In the genomic region with DNA sequence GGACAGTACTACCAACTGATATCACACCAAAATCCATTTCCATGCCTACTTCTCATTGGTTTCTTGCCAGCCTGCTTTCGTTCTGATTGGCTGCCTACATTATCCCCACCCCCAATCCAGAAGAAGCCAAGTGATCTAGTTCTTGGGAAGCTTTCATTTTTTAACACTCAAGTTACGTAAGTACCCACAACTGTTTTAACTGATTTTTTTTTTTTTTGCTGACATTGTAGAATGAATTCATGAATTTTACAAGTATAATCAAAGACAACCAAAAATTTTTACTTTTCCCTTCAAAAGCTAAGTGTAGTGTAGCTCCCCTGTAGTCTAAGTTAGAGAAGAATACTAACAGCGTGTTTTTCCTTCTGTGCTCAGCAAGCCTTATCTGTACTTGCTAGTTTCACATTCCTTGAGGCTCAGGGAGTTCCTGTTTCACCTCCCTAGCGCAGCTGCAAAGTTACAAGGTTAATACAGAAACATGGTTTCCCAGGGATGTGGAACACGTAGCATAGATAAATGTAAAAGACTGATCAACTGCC, we compare ENCODE assay signal across 11 cellular contexts. TPM values are rescaled to one million over a fixed set of nuclear protein-coding genes. Genes with fewer than 3 reads are reported as not detected.
DNase-seq lines count a peak whose midpoint lies in the region; ATAC-seq and TF ChIP-seq lines count a peak whose summit lies in the region.
"Had no signal": no experiment of that assay in that cellular context is flagged by ENCODE, and none has a peak within 500 bp of the region (broad histone marks: within the 10 kb centered on the region; RNA-seq: fewer than 3 reads in every experiment).

A gene with protein sequence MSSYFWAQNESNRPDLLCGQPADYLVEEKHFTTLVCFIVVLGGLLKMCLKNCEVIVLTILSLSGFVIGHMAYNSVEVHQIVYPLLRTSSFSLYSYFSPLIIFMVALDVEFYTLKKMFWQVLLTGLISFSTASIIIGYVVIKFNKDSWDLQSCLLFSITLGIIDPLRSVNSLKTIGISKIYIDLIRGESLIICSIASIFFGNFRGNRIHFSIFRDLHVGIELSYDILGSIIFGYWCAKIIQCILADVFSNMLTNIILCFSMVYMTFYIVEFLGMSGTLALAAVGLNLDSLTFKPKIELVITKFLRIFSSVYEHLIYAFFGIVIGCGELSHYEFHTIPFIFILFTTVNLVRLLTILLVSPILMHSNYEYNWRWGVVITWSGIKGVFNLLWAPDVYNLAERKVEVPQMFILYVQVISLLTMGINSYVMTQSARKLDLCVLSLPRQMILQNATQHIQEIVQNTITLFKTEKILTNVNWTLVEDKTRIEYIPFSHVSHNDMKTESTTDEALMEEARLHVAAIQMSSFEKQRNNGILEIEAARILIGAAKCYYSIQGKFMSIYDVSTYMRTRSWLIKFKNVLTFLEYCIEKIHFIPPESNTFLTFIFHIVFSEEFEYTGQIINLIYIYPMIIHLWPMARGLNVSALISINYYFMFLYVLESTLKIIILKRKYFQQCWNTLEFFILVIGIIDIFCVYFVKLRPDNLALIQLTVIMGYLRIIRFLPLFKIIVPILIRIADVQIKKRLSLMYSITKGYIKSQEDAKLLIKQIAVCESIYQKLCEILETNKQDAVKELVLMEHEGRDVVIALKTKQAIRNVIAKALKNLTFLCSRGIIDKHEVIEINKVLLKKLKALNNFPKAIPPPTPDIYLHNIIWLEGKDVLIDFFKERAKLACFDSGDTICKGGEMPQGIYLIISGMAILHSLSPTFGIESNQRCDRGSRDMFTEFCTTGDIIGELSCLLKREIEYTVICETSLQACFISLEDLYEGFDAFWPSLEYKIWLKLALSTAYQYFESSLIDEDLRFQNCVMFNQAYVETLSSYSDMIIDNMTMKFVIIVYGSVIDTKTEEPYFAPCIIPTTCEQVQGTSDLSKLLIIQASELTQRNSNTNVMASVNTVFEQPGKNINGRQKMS (minus strand): TSS at position 17 of the 536 bp plus-strand sequence. CDS start 1,296 bp downstream, outside the sequence.

- intact Hi-C loops in Right ventricle myocardium inferior (cut with DNase I): loop anchor here (2.0 kb wide), 1 partner anchor 172 kb away; no protein-coding TSS in a partner anchor
- intact Hi-C loops in cardiac septum (cut with DNase I): no loop called here

- no peaks in the 10 kb centered on the region for H3K36me3 Mint-ChIP-seq in memory B cell
- peaks cover 3% of the 10 kb centered on the region for H3K36me3 Mint-ChIP-seq in activated CD4-positive, alpha-beta memory T cell treated with anti-CD3 and anti-CD28 coated beads, Interleukin-2, amount 10 ng/mL, durations not matched to agents 7 days and 5 days (ENCODE audit: low read depth)

- ATAC-seq in Right ventricle myocardium inferior: peak; percentile 60
- no peak for ATAC-seq in memory B cell (ENCODE audit: low read depth)
- no peak for ATAC-seq in GM21528 (IDR thresholded peaks at IDR 0.05; ENCODE audit: low FRiP score, unreplicated experiment)
- ATAC-seq: left colon had no signal

- H3K27ac Mint-ChIP-seq in memory B cell: peak within 1 kb of the TSS; percentile 13
- H3K27ac Mint-ChIP-seq in activated CD4-positive, alpha-beta memory T cell treated with anti-CD3 and anti-CD28 coated beads, Interleukin-2, amount 10 ng/mL, durations not matched to agents 7 days and 5 days: no peak within 1 kb of the TSS

- POLR2A ChIA-PET in activated CD4-positive, alpha-beta memory T cell treated with anti-CD3 and anti-CD28 coated beads, Interleukin-2, amount 10 ng/mL, durations not matched to agents 7 days and 5 days (lab: Charles Lee): no interaction called here

- no peak for TF ChIP-seq POLR2A in erythroblast (IDR thresholded peaks at IDR 0.05; ENCODE audit: low read length)

- H3K4me3 Mint-ChIP-seq in memory B cell: no peak within 1 kb of the TSS
- H3K4me3 Mint-ChIP-seq in activated CD4-positive, alpha-beta memory T cell treated with anti-CD3 and anti-CD28 coated beads, Interleukin-2, amount 10 ng/mL, durations not matched to agents 7 days and 5 days: no peak within 1 kb of the TSS

- CTCF ChIA-PET in activated CD4-positive, alpha-beta memory T cell treated with anti-CD3 and anti-CD28 coated beads, Interleukin-2, amount 10 ng/mL, durations not matched to agents 7 days and 5 days (lab: Charles Lee): no interaction called here

- H3K9me3 Mint-ChIP-seq in memory B cell: no peaks in the 10 kb centered on the region
- H3K9me3 Mint-ChIP-seq in activated CD4-positive, alpha-beta memory T cell treated with anti-CD3 and anti-CD28 coated beads, Interleukin-2, amount 10 ng/mL, durations not matched to agents 7 days and 5 days: peaks cover 2% of the 10 kb centered on the region

- DNase-seq in Right ventricle myocardium inferior (ENCODE audit: missing footprints): no peak
- DNase-seq in cardiac septum (ENCODE audit: low spot score): no peak
- peak; percentile 6 to 9 for DNase-seq in erythroblast (lab: John Stamatoyannopoulos, UW)
- DNase-seq in memory B cell (ENCODE audit: low spot score in 2 of 2): no peak
- DNase-seq in activated CD4-positive, alpha-beta memory T cell treated with anti-CD3 and anti-CD28 coated beads, Interleukin-2, amount 10 ng/mL, durations not matched to agents 7 days and 5 days: no peak
- no peak for DNase-seq in stimulated activated CD4-positive, alpha-beta T cell treated with anti-CD3 and anti-CD28 coated beads, Interleukin-12 subunit alpha, Interleukin-12 subunit beta, amount 100 ng/mL, for 4 hours
- no peak for DNase-seq in stimulated activated naive CD4-positive, alpha-beta T cell (lab: John Stamatoyannopoulos, UW)
- DNase-seq: activated CD4-positive, alpha-beta T cell treated with anti-CD3 and anti-CD28 coated beads, Interleukin-2, amount 50 U/mL, for 48 hours; left colon had no signal

- H3K27me3 Mint-ChIP-seq in memory B cell: peaks cover 8% of the 10 kb centered on the region
- H3K27me3 Mint-ChIP-seq in activated CD4-positive, alpha-beta memory T cell treated with anti-CD3 and anti-CD28 coated beads, Interleukin-2, amount 10 ng/mL, durations not matched to agents 7 days and 5 days: no peaks in the 10 kb centered on the region

- peaks cover 5% of the 10 kb centered on the region for H3K4me1 Mint-ChIP-seq in memory B cell
- H3K4me1 Mint-ChIP-seq in activated CD4-positive, alpha-beta memory T cell treated with anti-CD3 and anti-CD28 coated beads, Interleukin-2, amount 10 ng/mL, durations not matched to agents 7 days and 5 days: peaks cover 2% of the 10 kb centered on the region

RNA-seq across cellular contexts. Expression of the gene that starts here (rescaled TPM):
- 0.16 TPM for total RNA-seq in Right ventricle myocardium inferior
- total RNA-seq in cardiac septum: 0.13 TPM
- total RNA-seq in activated CD4-positive, alpha-beta memory T cell treated with anti-CD3 and anti-CD28 coated beads, Interleukin-2, amount 10 ng/mL, durations not matched to agents 7 days and 5 days: not detected
- total RNA-seq: A172 had no signal

Comparison
In these comparisons a context has a peak if more than half of its experiments do, and no peak if none do; other contexts are left out.
1. Peak in ATAC-seq in Right ventricle myocardium inferior; RNA of the gene not detected or under 1 TPM.
2. DNase-seq: peak in erythroblast (2 of 2); none in Right ventricle myocardium inferior (single experiment), cardiac septum (single experiment), memory B cell (0 of 2), activated CD4-positive, alpha-beta memory T cell treated with anti-CD3 and anti-CD28 coated beads, Interleukin-2, amount 10 ng/mL, durations not matched to agents 7 days and 5 days (single experiment), stimulated activated CD4-positive, alpha-beta T cell treated with anti-CD3 and anti-CD28 coated beads, Interleukin-12 subunit alpha, Interleukin-12 subunit beta, amount 100 ng/mL, for 4 hours (single experiment) and stimulated activated naive CD4-positive, alpha-beta T cell (0 of 6).